In genomic region chr2:206616141-206616540, GRCh38 we compare ENCODE assay signal across 2 cellular contexts.
TF ChIP-seq lines count a peak whose summit lies in the region.

No MANE protein-coding gene starts in this region.

TF ChIP-seq in A549, 52 proteins besides CTCF, POLR2A, EP300 and RAD21 (continued from another document):
- TF ChIP-seq FOXS1 (CRISPR knock-in tag; IDR thresholded peaks at IDR 0.05) (peak; percentile 42; the same call in 1 of the 2 replicates), EHMT2 (IDR thresholded peaks at IDR 0.05; ENCODE audit: low read depth) (no peak), GATA3 (IDR thresholded peaks at IDR 0.05; ENCODE audit: borderline replicate concordance) (peak; percentile 30; the same call in 1 of the 2 replicates)

TF ChIP-seq in GM23338, 12 proteins besides CTCF, POLR2A, EP300 and RAD21:
- TF ChIP-seq ZNF462 (CRISPR knock-in tag; IDR thresholded peaks at IDR 0.05) (no peak), EZH2 (IDR thresholded peaks at IDR 0.05; ENCODE audit: low read depth, unreplicated experiment) (no peak), NANOG (IDR thresholded peaks at IDR 0.05; ENCODE audit: borderline replicate concordance) (no peak)
- TF ChIP-seq, protein P1, sequence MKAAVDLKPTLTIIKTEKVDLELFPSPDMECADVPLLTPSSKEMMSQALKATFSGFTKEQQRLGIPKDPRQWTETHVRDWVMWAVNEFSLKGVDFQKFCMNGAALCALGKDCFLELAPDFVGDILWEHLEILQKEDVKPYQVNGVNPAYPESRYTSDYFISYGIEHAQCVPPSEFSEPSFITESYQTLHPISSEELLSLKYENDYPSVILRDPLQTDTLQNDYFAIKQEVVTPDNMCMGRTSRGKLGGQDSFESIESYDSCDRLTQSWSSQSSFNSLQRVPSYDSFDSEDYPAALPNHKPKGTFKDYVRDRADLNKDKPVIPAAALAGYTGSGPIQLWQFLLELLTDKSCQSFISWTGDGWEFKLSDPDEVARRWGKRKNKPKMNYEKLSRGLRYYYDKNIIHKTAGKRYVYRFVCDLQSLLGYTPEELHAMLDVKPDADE (IDR thresholded peaks at IDR 0.05): no peak
